ENCODE assay signal across 28 cellular contexts in genomic region chr21:41799763-41800162, GRCh38. TPM values are rescaled to one million over a fixed set of nuclear protein-coding genes. Genes with fewer than 3 reads are reported as not detected.
"Had no signal": no experiment of that assay in that cellular context is flagged by ENCODE, and none has a peak within 500 bp of the region (broad histone marks: within the 10 kb centered on the region; RNA-seq: fewer than 3 reads in every experiment).

No MANE protein-coding gene starts in this region.

- H3K9me3 ChIP-seq: esophagus muscularis mucosa, gastrocnemius medialis, heart left ventricle had no signal

- H3K27ac ChIP-seq: brain microvascular endothelial cell, esophagus muscularis mucosa, foreskin keratinocyte, gastrocnemius medialis, heart left ventricle had no signal

- H3K4me3 ChIP-seq: esophagus muscularis mucosa, gastrocnemius medialis, heart left ventricle had no signal

- H3K27me3 ChIP-seq: brain microvascular endothelial cell, esophagus muscularis mucosa, foreskin keratinocyte, gastrocnemius medialis, heart left ventricle had no signal

- DNase-seq: activated CD4-positive, alpha-beta memory T cell treated with anti-CD3 and anti-CD28 coated beads, Interleukin-2, amount 10 ng/mL, durations not matched to agents 7 days and 5 days; activated CD4-positive, alpha-beta T cell treated with anti-CD3 and anti-CD28 coated beads for 36 hours; activated CD4-positive, alpha-beta T cell treated with anti-CD3 and anti-CD28 coated beads, Interleukin-2, amount 10 ng/mL, durations not matched to agents 7 days and 5 days; activated CD4-positive, alpha-beta T cell treated with anti-CD3 and anti-CD28 coated beads, Interleukin-2, amount 50 U/mL, for 4 hours; activated CD4-positive, CD25-positive, alpha-beta regulatory T cell; activated CD4-positive, CD25-positive, alpha-beta regulatory T cell treated with anti-CD3 and anti-CD28 coated beads, Interleukin-2, amount 50 U/mL, for 72 hours; activated CD8-positive, alpha-beta memory T cell treated with anti-CD3 and anti-CD28 coated beads, Interleukin-2, amount 50 U/mL, for 48 hours; activated effector memory CD4-positive, alpha-beta T cell treated with Interleukin-2 at 50 U/mL for 16 hours; activated gamma-delta T cell treated with Interleukin-2 at 50 U/mL for 16 hours; activated naive CD4-positive, alpha-beta T cell treated with anti-CD3 and anti-CD28 coated beads, Interleukin-2, amount 50 U/mL, for 16 hours; activated naive CD4-positive, alpha-beta T cell treated with Interleukin-2 at 50 U/mL for 16 hours; activated T-cell treated with anti-CD3 and anti-CD28 coated beads, Interleukin-2, amount 50 U/mL, for 4 hours; amniotic stem cell; anterior cingulate cortex; brain microvascular endothelial cell; caudate nucleus; cortex of kidney; dermis blood vessel endothelial cell; effector CD4-positive, alpha-beta T cell; effector memory CD8-positive, alpha-beta T cell; erythroblast; foreskin keratinocyte; gastrocnemius medialis; heart left ventricle; T-helper 2 cell had no signal

- ATAC-seq: activated CD4-positive, alpha-beta T cell treated with anti-CD3 and anti-CD28 coated beads for 36 hours; activated T-cell treated with anti-CD3 and anti-CD28 coated beads, Interleukin-2, amount 50 U/mL, for 4 hours; activated T-helper 17 cell treated with anti-CD3 and anti-CD28 coated beads, Interleukin-2, amount 50 U/mL, for 72 hours; effector memory CD8-positive, alpha-beta T cell; foreskin keratinocyte; gastrocnemius medialis; heart left ventricle had no signal

- H3K4me1 ChIP-seq: foreskin keratinocyte had no signal

RNA-seq across cellular contexts. Expression of gene RIPK4, which starts 32.9 kb away (rescaled TPM):
- total RNA-seq: activated CD4-positive, alpha-beta memory T cell treated with anti-CD3 and anti-CD28 coated beads, Interleukin-2, amount 10 ng/mL, durations not matched to agents 7 days and 5 days; T-helper 1 cell treated with Interleukin-12 subunit alpha and Interleukin-12 subunit beta and Interleukin-4 antibody, amounts not matched to agents 30 ng/mL and 1 ng/mL, for 36 hours had no signal
